ENCODE assay signal across 9 cellular contexts in genomic region chrX:38166478-38167083, GRCh38. TPM values are rescaled to one million over a fixed set of nuclear protein-coding genes. Genes with fewer than 3 reads are reported as not detected.
DNase-seq lines count a peak whose midpoint lies in the region; ATAC-seq and TF ChIP-seq lines count a peak whose summit lies in the region.
"Had no signal": no experiment of that assay in that cellular context is flagged by ENCODE, and none has a peak within 500 bp of the region (broad histone marks: within the 10 kb centered on the region; RNA-seq: fewer than 3 reads in every experiment).

No MANE protein-coding gene starts in this region.

- H3K27me3 ChIP-seq in ovary, result no peaks in the 10 kb centered on the region

- WGBS in ovary, 3 donors, result 44 to 53% (median 47%) methylated on average over 2 of the region's 2 CpGs

- peaks cover 3% of the 10 kb centered on the region for H3K27me3 Mint-ChIP-seq in activated naive CD8-positive, alpha-beta T cell treated with anti-CD3 and anti-CD28 coated beads, Interleukin-2, amount 50 U/mL, for 24 hours
- no peaks in the 10 kb centered on the region for H3K27me3 Mint-ChIP-seq in activated naive CD8-positive, alpha-beta T cell treated with anti-CD3 and anti-CD28 coated beads for 36 hours
- no peaks in the 10 kb centered on the region for H3K27me3 Mint-ChIP-seq in brain
- H3K27me3 Mint-ChIP-seq: activated naive CD8-positive, alpha-beta T cell had no signal

- TF ChIP-seq CTCF in brain (conservative IDR thresholded peaks at IDR 0.05), result peak; percentile 72 to 74
- TF ChIP-seq CTCF in ovary (IDR thresholded peaks at IDR 0.05), result no peak

- DNase-seq in activated naive CD8-positive, alpha-beta T cell treated with anti-CD3 and anti-CD28 coated beads, Interleukin-2, amount 50 U/mL, for 24 hours, result peak; percentile 6
- no peak for DNase-seq in activated naive CD8-positive, alpha-beta T cell treated with anti-CD3 and anti-CD28 coated beads for 36 hours
- DNase-seq in NAMALWA (ENCODE audit: low spot score) (peak; percentile 46), midbrain (lab: John Stamatoyannopoulos, UW) (peak; percentile 4), NCI-H1436 treated with DMSO at 0.1 percent for 48 hours (lab: John Stamatoyannopoulos, UW) (no peak), ovary (no peak), ecto neural progenitor cell (ENCODE audit: low spot score) (no peak)

- H3K36me3 ChIP-seq in ovary, result no peaks in the 10 kb centered on the region

- no peak for ATAC-seq in activated naive CD8-positive, alpha-beta T cell treated with anti-CD3 and anti-CD28 coated beads, Interleukin-2, amount 50 U/mL, for 24 hours

- H3K4me3 Mint-ChIP-seq in activated naive CD8-positive, alpha-beta T cell treated with anti-CD3 and anti-CD28 coated beads, Interleukin-2, amount 50 U/mL, for 24 hours, result no peak overlapping the region
- H3K4me3 Mint-ChIP-seq in activated naive CD8-positive, alpha-beta T cell treated with anti-CD3 and anti-CD28 coated beads for 36 hours, result no peak overlapping the region
- H3K4me3 Mint-ChIP-seq in brain, result no peak overlapping the region
- H3K4me3 Mint-ChIP-seq: activated naive CD8-positive, alpha-beta T cell had no signal

- no peaks in the 10 kb centered on the region for H3K9me3 ChIP-seq in ovary

- no peaks in the 10 kb centered on the region for H3K36me3 Mint-ChIP-seq in activated naive CD8-positive, alpha-beta T cell treated with anti-CD3 and anti-CD28 coated beads, Interleukin-2, amount 50 U/mL, for 24 hours (ENCODE audit: low read depth)
- H3K36me3 Mint-ChIP-seq in activated naive CD8-positive, alpha-beta T cell treated with anti-CD3 and anti-CD28 coated beads for 36 hours, result no peaks in the 10 kb centered on the region
- no peaks in the 10 kb centered on the region for H3K36me3 Mint-ChIP-seq in brain
- H3K36me3 Mint-ChIP-seq: activated naive CD8-positive, alpha-beta T cell had no signal

- no peak overlapping the region for H3K4me3 ChIP-seq in ovary

- no peak overlapping the region for H3K27ac ChIP-seq in ovary

- H3K9me3 Mint-ChIP-seq in activated naive CD8-positive, alpha-beta T cell treated with anti-CD3 and anti-CD28 coated beads, Interleukin-2, amount 50 U/mL, for 24 hours, result no peaks in the 10 kb centered on the region
- no peaks in the 10 kb centered on the region for H3K9me3 Mint-ChIP-seq in activated naive CD8-positive, alpha-beta T cell treated with anti-CD3 and anti-CD28 coated beads for 36 hours
- peaks cover 0 to 4% (median 0%) of the 10 kb centered on the region in 5 experiments for H3K9me3 Mint-ChIP-seq in brain

- TF ChIP-seq POLR2A in ovary (IDR thresholded peaks at IDR 0.05), result no peak

- no peak overlapping the region for H3K27ac Mint-ChIP-seq in activated naive CD8-positive, alpha-beta T cell treated with anti-CD3 and anti-CD28 coated beads, Interleukin-2, amount 50 U/mL, for 24 hours
- H3K27ac Mint-ChIP-seq in activated naive CD8-positive, alpha-beta T cell treated with anti-CD3 and anti-CD28 coated beads for 36 hours, result no peak overlapping the region
- H3K27ac Mint-ChIP-seq in brain, result no peak overlapping the region
- H3K27ac Mint-ChIP-seq: activated naive CD8-positive, alpha-beta T cell had no signal

- no peaks in the 10 kb centered on the region for H3K4me1 ChIP-seq in ovary (ENCODE audit: insufficient read depth)

- TF ChIP-seq EP300 in ovary (IDR thresholded peaks at IDR 0.05), result no peak

- intact Hi-C loops in ovary (cut with DNase I), result loop anchor here in 1 of 4 donors (5.0 to 10.0 kb wide), 2 partner anchors 239 to 422 kb away; no protein-coding TSS in a partner anchor

- H3K4me1 Mint-ChIP-seq in activated naive CD8-positive, alpha-beta T cell treated with anti-CD3 and anti-CD28 coated beads, Interleukin-2, amount 50 U/mL, for 24 hours, result no peaks in the 10 kb centered on the region
- H3K4me1 Mint-ChIP-seq in activated naive CD8-positive, alpha-beta T cell treated with anti-CD3 and anti-CD28 coated beads for 36 hours, result no peaks in the 10 kb centered on the region
- H3K4me1 Mint-ChIP-seq in brain, result peaks cover 4% of the 10 kb centered on the region

RNA-seq across cellular contexts. Expression of gene SRPX, which starts 54.1 kb away (rescaled TPM):
- total RNA-seq in activated naive CD8-positive, alpha-beta T cell treated with anti-CD3 and anti-CD28 coated beads for 36 hours, result not detected
- polyA plus RNA-seq in brain (ENCODE audit: insufficient read depth, low read depth, low replicate concordance), result 7.4 TPM
- total RNA-seq in ovary, result 10 to 100 TPM in 4 of 7 donors, 1 to 10 TPM in 3; 2.1 to 56.6 (median 14.9) TPM
- 100 to 1,000 TPM in 1 of 2 donors, 10 to 100 TPM in 1; 18.1 to 108 TPM for polyA plus RNA-seq in ovary

Comparison
In these comparisons a context has a peak if more than half of its experiments do, and no peak if none do; other contexts are left out.
1. DNase-seq: peak in activated naive CD8-positive, alpha-beta T cell treated with anti-CD3 and anti-CD28 coated beads, Interleukin-2, amount 50 U/mL, for 24 hours (single experiment), NAMALWA (single experiment) and midbrain (single experiment); none in activated naive CD8-positive, alpha-beta T cell treated with anti-CD3 and anti-CD28 coated beads for 36 hours (single experiment), NCI-H1436 treated with DMSO at 0.1 percent for 48 hours (single experiment), ovary (0 of 5) and ecto neural progenitor cell (single experiment).
2. CTCF ChIP-seq: peak in brain (2 of 2); none in ovary (0 of 3).